1 cellular context compared by ENCODE assay signal in the genomic region with DNA sequence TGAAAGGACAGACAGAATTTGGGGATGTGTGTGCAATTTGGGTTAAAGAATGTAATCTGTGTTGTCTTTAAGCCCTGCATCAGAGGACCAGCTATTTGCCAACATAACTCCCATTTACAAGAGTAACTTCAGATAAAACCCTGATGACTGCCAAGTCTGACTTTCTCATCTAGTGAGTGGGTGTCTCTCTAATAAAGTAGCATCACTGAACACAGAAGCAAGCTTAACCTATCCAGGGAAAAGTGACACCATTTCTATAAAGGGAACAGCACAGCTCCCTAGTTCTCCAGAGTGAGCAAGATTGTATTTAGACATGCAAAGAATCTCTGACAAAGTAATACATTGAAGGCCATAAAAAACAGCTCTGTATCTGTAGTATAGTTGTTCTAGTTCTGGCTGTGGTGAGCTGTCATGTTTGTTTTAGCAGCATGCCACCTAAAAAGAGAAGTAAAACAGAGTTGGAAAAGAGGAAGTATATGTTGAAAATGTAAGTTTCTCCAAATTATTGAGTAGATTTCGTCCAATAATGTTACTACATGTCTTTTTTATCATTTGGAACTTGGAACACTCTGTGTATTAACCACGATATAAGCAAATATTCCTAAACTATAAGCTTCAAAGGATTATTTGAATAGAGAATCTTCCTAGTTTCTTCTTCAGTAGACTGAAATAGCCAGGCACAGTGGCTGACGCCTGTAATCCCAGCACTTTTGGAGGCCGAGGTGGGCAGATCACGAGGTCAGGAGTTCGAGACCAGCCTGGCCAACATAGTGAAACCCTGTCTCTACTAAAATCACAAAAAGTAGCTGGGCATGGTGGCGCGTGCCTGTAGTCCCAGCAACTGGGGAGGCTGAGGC.
A peak's percentile ranks its signal among the peaks of the same experiment; 100 is the strongest.
TF ChIP-seq lines count a peak whose summit lies in the region.

No MANE protein-coding gene starts in this region.

TF ChIP-seq in HEK293, 187 proteins besides CTCF, POLR2A, EP300 and RAD21 (continued from another document and continues in another):
- TF ChIP-seq KLF16 (tag by site-specific recombination; IDR thresholded peaks at IDR 0.05) (no peak), ZNF747 (tag by site-specific recombination; IDR thresholded peaks at IDR 0.05) (no peak), ZNF585B (tag by site-specific recombination; IDR thresholded peaks at IDR 0.05) (no peak), PRDM1 (tag by site-specific recombination; IDR thresholded peaks at IDR 0.05) (peak; percentile 23; the same call in 1 of the 2 replicates), ZNF311 (tag by site-specific recombination; IDR thresholded peaks at IDR 0.05; ENCODE audit: borderline replicate concordance) (no peak), ZNF24 (tag by site-specific recombination; IDR thresholded peaks at IDR 0.05) (no peak), ZNF558 (tag by site-specific recombination; IDR thresholded peaks at IDR 0.05) (no peak), RBAK (tag by site-specific recombination; IDR thresholded peaks at IDR 0.05) (no peak), HOXC10 (CRISPR knock-in tag; IDR thresholded peaks at IDR 0.05) (no peak), ZFP37 (tag by site-specific recombination; IDR thresholded peaks at IDR 0.05) (no peak), ZNF426 (tag by site-specific recombination; IDR thresholded peaks at IDR 0.05) (no peak), ZNF658 (tag by site-specific recombination; IDR thresholded peaks at IDR 0.05) (no peak), ZBTB8A (tag by site-specific recombination; IDR thresholded peaks at IDR 0.05) (no peak), ZFHX2 (tag by site-specific recombination; conservative IDR thresholded peaks at IDR 0.05) (peak; percentile 48), ZFP69B (tag by site-specific recombination; IDR thresholded peaks at IDR 0.05) (no peak), ZNF777 (tag by site-specific recombination; IDR thresholded peaks at IDR 0.05; ENCODE audit: borderline replicate concordance) (no peak), ZNF600 (tag by site-specific recombination; IDR thresholded peaks at IDR 0.05) (0 out of 2 replicates have a peak, but pooled peaks have one; percentile 16), ZNF707 (tag by site-specific recombination; IDR thresholded peaks at IDR 0.05) (no peak), ZNF23 (tag by site-specific recombination; IDR thresholded peaks at IDR 0.05; ENCODE audit: borderline replicate concordance) (no peak), ZNF501 (tag by site-specific recombination; IDR thresholded peaks at IDR 0.05) (no peak), ZNF202 (tag by site-specific recombination; IDR thresholded peaks at IDR 0.05; ENCODE audit: borderline replicate concordance) (no peak), ZNF214 (tag by site-specific recombination; IDR thresholded peaks at IDR 0.05; ENCODE audit: borderline replicate concordance) (no peak), ZNF155 (tag by site-specific recombination; IDR thresholded peaks at IDR 0.05) (no peak), ZNF223 (tag by site-specific recombination; IDR thresholded peaks at IDR 0.05) (no peak), ZNF274 (IDR thresholded peaks at IDR 0.05; ENCODE audit: low read length) (no peak), ZNF274 (tag by site-specific recombination; IDR thresholded peaks at IDR 0.05; ENCODE audit: borderline replicate concordance) (no peak), ZEB2 (tag by site-specific recombination; IDR thresholded peaks at IDR 0.05) (0 out of 2 replicates have a peak, but pooled peaks have one; percentile 33), ZNF521 (tag by site-specific recombination; IDR thresholded peaks at IDR 0.05) (no peak), ZNF433 (tag by site-specific recombination; IDR thresholded peaks at IDR 0.05; ENCODE audit: low read depth) (no peak), ZNF133 (tag by site-specific recombination; IDR thresholded peaks at IDR 0.05) (no peak), SP7 (tag by site-specific recombination; IDR thresholded peaks at IDR 0.05) (peak; percentile 25; the same call in 1 of the 2 replicates), REPIN1 (tag by site-specific recombination; IDR thresholded peaks at IDR 0.05; ENCODE audit: low read depth) (no peak), KLF8 (tag by site-specific recombination; IDR thresholded peaks at IDR 0.05) (no peak), SP2 (tag by site-specific recombination; IDR thresholded peaks at IDR 0.05) (no peak), ZNF791 (tag by site-specific recombination; IDR thresholded peaks at IDR 0.05) (no peak), MZF1 (tag by site-specific recombination; IDR thresholded peaks at IDR 0.05; ENCODE audit: borderline replicate concordance) (peak; percentile 14; the same call in 1 of the 2 replicates), ZNF560 (tag by site-specific recombination; IDR thresholded peaks at IDR 0.05; ENCODE audit: borderline replicate concordance) (no peak), GLI2 (tag by site-specific recombination; IDR thresholded peaks at IDR 0.05; ENCODE audit: borderline replicate concordance, low read depth) (no peak), ZNF324 (tag by site-specific recombination; IDR thresholded peaks at IDR 0.05) (no peak), ZNF701 (tag by site-specific recombination; IDR thresholded peaks at IDR 0.05) (no peak)
- TF ChIP-seq, protein P1, sequence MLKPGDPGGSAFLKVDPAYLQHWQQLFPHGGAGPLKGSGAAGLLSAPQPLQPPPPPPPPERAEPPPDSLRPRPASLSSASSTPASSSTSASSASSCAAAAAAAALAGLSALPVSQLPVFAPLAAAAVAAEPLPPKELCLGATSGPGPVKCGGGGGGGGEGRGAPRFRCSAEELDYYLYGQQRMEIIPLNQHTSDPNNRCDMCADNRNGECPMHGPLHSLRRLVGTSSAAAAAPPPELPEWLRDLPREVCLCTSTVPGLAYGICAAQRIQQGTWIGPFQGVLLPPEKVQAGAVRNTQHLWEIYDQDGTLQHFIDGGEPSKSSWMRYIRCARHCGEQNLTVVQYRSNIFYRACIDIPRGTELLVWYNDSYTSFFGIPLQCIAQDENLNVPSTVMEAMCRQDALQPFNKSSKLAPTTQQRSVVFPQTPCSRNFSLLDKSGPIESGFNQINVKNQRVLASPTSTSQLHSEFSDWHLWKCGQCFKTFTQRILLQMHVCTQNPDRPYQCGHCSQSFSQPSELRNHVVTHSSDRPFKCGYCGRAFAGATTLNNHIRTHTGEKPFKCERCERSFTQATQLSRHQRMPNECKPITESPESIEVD (tag by site-specific recombination; IDR thresholded peaks at IDR 0.05) = peak; percentile 83
- TF ChIP-seq, protein P2, sequence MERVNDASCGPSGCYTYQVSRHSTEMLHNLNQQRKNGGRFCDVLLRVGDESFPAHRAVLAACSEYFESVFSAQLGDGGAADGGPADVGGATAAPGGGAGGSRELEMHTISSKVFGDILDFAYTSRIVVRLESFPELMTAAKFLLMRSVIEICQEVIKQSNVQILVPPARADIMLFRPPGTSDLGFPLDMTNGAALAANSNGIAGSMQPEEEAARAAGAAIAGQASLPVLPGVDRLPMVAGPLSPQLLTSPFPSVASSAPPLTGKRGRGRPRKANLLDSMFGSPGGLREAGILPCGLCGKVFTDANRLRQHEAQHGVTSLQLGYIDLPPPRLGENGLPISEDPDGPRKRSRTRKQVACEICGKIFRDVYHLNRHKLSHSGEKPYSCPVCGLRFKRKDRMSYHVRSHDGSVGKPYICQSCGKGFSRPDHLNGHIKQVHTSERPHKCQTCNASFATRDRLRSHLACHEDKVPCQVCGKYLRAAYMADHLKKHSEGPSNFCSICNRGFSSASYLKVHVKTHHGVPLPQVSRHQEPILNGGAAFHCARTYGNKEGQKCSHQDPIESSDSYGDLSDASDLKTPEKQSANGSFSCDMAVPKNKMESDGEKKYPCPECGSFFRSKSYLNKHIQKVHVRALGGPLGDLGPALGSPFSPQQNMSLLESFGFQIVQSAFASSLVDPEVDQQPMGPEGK (tag by site-specific recombination; IDR thresholded peaks at IDR 0.05) = no peak
- TF ChIP-seq, protein P3, sequence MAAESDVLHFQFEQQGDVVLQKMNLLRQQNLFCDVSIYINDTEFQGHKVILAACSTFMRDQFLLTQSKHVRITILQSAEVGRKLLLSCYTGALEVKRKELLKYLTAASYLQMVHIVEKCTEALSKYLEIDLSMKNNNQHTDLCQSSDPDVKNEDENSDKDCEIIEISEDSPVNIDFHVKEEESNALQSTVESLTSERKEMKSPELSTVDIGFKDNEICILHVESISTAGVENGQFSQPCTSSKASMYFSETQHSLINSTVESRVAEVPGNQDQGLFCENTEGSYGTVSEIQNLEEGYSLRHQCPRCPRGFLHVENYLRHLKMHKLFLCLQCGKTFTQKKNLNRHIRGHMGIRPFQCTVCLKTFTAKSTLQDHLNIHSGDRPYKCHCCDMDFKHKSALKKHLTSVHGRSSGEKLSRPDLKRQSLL (tag by site-specific recombination; IDR thresholded peaks at IDR 0.05) = no peak
- TF ChIP-seq, protein P4, sequence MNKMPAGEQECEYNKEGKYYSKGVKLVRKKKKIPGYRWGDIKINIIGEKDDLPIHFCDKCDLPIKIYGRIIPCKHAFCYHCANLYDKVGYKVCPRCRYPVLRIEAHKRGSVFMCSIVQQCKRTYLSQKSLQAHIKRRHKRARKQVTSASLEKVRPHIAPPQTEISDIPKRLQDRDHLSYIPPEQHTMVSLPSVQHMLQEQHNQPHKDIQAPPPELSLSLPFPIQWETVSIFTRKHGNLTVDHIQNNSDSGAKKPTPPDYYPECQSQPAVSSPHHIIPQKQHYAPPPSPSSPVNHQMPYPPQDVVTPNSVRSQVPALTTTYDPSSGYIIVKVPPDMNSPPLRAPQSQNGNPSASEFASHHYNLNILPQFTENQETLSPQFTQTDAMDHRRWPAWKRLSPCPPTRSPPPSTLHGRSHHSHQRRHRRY (tag by site-specific recombination; IDR thresholded peaks at IDR 0.05) = no peak
- TF ChIP-seq, protein P5, sequence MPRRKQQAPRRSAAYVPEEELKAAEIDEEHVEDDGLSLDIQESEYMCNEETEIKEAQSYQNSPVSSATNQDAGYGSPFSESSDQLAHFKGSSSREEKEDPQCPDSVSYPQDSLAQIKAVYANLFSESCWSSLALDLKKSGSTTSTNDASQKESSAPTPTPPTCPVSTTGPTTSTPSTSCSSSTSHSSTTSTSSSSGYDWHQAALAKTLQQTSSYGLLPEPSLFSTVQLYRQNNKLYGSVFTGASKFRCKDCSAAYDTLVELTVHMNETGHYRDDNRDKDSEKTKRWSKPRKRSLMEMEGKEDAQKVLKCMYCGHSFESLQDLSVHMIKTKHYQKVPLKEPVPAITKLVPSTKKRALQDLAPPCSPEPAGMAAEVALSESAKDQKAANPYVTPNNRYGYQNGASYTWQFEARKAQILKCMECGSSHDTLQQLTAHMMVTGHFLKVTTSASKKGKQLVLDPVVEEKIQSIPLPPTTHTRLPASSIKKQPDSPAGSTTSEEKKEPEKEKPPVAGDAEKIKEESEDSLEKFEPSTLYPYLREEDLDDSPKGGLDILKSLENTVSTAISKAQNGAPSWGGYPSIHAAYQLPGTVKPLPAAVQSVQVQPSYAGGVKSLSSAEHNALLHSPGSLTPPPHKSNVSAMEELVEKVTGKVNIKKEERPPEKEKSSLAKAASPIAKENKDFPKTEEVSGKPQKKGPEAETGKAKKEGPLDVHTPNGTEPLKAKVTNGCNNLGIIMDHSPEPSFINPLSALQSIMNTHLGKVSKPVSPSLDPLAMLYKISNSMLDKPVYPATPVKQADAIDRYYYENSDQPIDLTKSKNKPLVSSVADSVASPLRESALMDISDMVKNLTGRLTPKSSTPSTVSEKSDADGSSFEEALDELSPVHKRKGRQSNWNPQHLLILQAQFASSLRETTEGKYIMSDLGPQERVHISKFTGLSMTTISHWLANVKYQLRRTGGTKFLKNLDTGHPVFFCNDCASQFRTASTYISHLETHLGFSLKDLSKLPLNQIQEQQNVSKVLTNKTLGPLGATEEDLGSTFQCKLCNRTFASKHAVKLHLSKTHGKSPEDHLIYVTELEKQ (tag by site-specific recombination; IDR thresholded peaks at IDR 0.05; ENCODE audit: borderline replicate concordance) = no peak
- TF ChIP-seq, protein P6, sequence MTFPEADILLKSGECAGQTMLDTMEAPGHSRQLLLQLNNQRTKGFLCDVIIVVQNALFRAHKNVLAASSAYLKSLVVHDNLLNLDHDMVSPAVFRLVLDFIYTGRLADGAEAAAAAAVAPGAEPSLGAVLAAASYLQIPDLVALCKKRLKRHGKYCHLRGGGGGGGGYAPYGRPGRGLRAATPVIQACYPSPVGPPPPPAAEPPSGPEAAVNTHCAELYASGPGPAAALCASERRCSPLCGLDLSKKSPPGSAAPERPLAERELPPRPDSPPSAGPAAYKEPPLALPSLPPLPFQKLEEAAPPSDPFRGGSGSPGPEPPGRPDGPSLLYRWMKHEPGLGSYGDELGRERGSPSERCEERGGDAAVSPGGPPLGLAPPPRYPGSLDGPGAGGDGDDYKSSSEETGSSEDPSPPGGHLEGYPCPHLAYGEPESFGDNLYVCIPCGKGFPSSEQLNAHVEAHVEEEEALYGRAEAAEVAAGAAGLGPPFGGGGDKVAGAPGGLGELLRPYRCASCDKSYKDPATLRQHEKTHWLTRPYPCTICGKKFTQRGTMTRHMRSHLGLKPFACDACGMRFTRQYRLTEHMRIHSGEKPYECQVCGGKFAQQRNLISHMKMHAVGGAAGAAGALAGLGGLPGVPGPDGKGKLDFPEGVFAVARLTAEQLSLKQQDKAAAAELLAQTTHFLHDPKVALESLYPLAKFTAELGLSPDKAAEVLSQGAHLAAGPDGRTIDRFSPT (tag by site-specific recombination; IDR thresholded peaks at IDR 0.05) = no peak
- TF ChIP-seq, protein P7, sequence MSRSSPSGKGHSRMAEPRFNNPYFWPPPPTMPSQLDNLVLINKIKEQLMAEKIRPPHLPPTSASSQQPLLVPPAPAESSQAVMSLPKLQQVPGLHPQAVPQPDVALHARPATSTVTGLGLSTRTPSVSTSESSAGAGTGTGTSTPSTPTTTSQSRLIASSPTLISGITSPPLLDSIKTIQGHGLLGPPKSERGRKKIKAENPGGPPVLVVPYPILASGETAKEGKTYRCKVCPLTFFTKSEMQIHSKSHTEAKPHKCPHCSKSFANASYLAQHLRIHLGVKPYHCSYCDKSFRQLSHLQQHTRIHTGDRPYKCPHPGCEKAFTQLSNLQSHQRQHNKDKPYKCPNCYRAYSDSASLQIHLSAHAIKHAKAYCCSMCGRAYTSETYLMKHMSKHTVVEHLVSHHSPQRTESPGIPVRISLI (tag by site-specific recombination; IDR thresholded peaks at IDR 0.05) = no peak
- TF ChIP-seq, protein P8, sequence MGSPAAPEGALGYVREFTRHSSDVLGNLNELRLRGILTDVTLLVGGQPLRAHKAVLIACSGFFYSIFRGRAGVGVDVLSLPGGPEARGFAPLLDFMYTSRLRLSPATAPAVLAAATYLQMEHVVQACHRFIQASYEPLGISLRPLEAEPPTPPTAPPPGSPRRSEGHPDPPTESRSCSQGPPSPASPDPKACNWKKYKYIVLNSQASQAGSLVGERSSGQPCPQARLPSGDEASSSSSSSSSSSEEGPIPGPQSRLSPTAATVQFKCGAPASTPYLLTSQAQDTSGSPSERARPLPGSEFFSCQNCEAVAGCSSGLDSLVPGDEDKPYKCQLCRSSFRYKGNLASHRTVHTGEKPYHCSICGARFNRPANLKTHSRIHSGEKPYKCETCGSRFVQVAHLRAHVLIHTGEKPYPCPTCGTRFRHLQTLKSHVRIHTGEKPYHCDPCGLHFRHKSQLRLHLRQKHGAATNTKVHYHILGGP (tag by site-specific recombination; IDR thresholded peaks at IDR 0.05) = no peak
- TF ChIP-seq, protein P9, sequence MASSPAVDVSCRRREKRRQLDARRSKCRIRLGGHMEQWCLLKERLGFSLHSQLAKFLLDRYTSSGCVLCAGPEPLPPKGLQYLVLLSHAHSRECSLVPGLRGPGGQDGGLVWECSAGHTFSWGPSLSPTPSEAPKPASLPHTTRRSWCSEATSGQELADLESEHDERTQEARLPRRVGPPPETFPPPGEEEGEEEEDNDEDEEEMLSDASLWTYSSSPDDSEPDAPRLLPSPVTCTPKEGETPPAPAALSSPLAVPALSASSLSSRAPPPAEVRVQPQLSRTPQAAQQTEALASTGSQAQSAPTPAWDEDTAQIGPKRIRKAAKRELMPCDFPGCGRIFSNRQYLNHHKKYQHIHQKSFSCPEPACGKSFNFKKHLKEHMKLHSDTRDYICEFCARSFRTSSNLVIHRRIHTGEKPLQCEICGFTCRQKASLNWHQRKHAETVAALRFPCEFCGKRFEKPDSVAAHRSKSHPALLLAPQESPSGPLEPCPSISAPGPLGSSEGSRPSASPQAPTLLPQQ (tag by site-specific recombination; IDR thresholded peaks at IDR 0.05) = no peak
